ENCODE assay signal across 14 cellular contexts in the genomic region with DNA sequence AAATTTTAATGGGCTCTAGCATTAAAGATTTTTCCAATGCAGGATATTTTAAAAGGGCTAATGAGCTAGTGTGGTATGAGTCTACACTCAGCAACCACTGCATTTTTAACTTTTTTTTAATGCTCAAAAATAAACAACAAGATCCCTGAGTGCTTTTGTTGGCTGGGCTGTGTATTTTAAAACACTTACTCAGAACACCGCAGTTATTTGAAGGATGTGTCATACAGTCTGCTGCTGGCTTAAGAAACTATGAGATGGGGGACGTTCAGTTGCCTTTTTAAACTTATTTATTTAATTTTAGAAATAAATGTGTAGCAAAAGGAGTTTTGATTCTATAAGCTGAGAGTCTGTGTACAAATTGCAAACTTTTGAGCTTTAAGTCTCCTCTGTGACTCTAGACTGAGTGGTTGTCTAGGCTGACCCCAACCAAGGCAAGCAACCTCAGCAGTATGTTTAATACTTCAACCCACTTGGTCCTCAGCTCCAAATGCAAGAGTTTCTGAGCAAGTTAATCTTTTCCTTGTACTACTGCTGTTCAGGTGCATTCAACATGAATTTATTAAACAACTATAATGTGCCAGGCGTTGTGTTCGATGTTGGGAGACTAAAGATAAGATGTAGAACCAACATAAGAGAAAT.
DNase-seq lines count a peak whose midpoint lies in the region; ATAC-seq and TF ChIP-seq lines count a peak whose summit lies in the region.
"Had no signal": no experiment of that assay in that cellular context is flagged by ENCODE, and none has a peak within 500 bp of the region (broad histone marks: within the 10 kb centered on the region; RNA-seq: fewer than 3 reads in every experiment).

No MANE protein-coding gene starts in this region.

- H3K36me3 Mint-ChIP-seq in HFFc6 (ENCODE audit: low read depth) (peaks cover 12% of the 10 kb centered on the region), type B pancreatic cell (no peaks in the 10 kb centered on the region)
- H3K36me3 Mint-ChIP-seq in activated T-helper 17 cell treated with anti-CD3 and anti-CD28 coated beads, Interleukin-2, amount 50 U/mL, for 72 hours (ENCODE audit: low read depth): no peaks in the 10 kb centered on the region
- H3K36me3 Mint-ChIP-seq: activated CD4-positive, alpha-beta memory T cell treated with anti-CD3 and anti-CD28 coated beads for 36 hours; activated naive CD4-positive, alpha-beta T cell treated with anti-CD3 and anti-CD28 coated beads, Interleukin-2, amount 50 U/mL, for 72 hours; T-cell had no signal

- peak; percentile 10 for ATAC-seq in activated T-helper 17 cell treated with anti-CD3 and anti-CD28 coated beads, Interleukin-2, amount 50 U/mL, for 72 hours (replicated peaks)
- ATAC-seq: T-cell had no signal

- H3K27ac Mint-ChIP-seq in HFFc6: peak overlapping the region; percentile 97
- H3K27ac Mint-ChIP-seq in activated T-helper 17 cell treated with anti-CD3 and anti-CD28 coated beads, Interleukin-2, amount 50 U/mL, for 72 hours: no peak overlapping the region
- H3K27ac Mint-ChIP-seq in type B pancreatic cell: peak overlapping the region; percentile 85
- H3K27ac Mint-ChIP-seq: activated CD4-positive, alpha-beta memory T cell treated with anti-CD3 and anti-CD28 coated beads for 36 hours; activated naive CD4-positive, alpha-beta T cell treated with anti-CD3 and anti-CD28 coated beads, Interleukin-2, amount 50 U/mL, for 72 hours; T-cell had no signal

- H3K27me3 Mint-ChIP-seq in HFFc6 (ENCODE audit: insufficient read depth) (no peaks in the 10 kb centered on the region; the same call in 1 of the 2 replicates), type B pancreatic cell (no peaks in the 10 kb centered on the region)
- no peaks in the 10 kb centered on the region for H3K27me3 Mint-ChIP-seq in activated T-helper 17 cell treated with anti-CD3 and anti-CD28 coated beads, Interleukin-2, amount 50 U/mL, for 72 hours

- no peaks in the 10 kb centered on the region for H3K9me3 Mint-ChIP-seq in HFFc6
- no peaks in the 10 kb centered on the region for H3K9me3 Mint-ChIP-seq in activated T-helper 17 cell treated with anti-CD3 and anti-CD28 coated beads, Interleukin-2, amount 50 U/mL, for 72 hours
- peaks cover 4% of the 10 kb centered on the region for H3K9me3 Mint-ChIP-seq in type B pancreatic cell
- H3K9me3 Mint-ChIP-seq: activated CD4-positive, alpha-beta memory T cell treated with anti-CD3 and anti-CD28 coated beads for 36 hours; activated naive CD4-positive, alpha-beta T cell treated with anti-CD3 and anti-CD28 coated beads, Interleukin-2, amount 50 U/mL, for 72 hours; T-cell had no signal

- TF ChIP-seq CTCF in HFFc6 (IDR thresholded peaks at IDR 0.05): no peak
- TF ChIP-seq CTCF in type B pancreatic cell (conservative IDR thresholded peaks at IDR 0.05): no peak

- peak overlapping the region; percentile 28; the same call in 1 of the 2 replicates for H3K4me3 Mint-ChIP-seq in HFFc6
- no peak overlapping the region for H3K4me3 Mint-ChIP-seq in activated T-helper 17 cell treated with anti-CD3 and anti-CD28 coated beads, Interleukin-2, amount 50 U/mL, for 72 hours
- H3K4me3 Mint-ChIP-seq in type B pancreatic cell: no peak overlapping the region
- H3K4me3 Mint-ChIP-seq: activated CD4-positive, alpha-beta memory T cell treated with anti-CD3 and anti-CD28 coated beads for 36 hours; T-cell had no signal

- DNase-seq in HFFc6 (peak; percentile 88), fibroblast of the conjunctiva (ENCODE audit: low read depth) (peak; percentile 80), type B pancreatic cell (ENCODE audit: extremely low spot score, unreplicated experiment) (no peak), NCI-H2227 (lab: John Stamatoyannopoulos, UW; ENCODE audit: unreplicated experiment) (no peak), NCI-H526 (lab: John Stamatoyannopoulos, UW) (no peak), foreskin melanocyte (no peak)
- DNase-seq: activated CD4-positive, alpha-beta memory T cell treated with anti-CD3 and anti-CD28 coated beads for 36 hours; GOT3; NCI-H82; pancreas; substantia nigra; T-cell had no signal

- peaks cover 58% of the 10 kb centered on the region for H3K4me1 Mint-ChIP-seq in HFFc6 (ENCODE audit: low read depth)
- H3K4me1 Mint-ChIP-seq in activated T-helper 17 cell treated with anti-CD3 and anti-CD28 coated beads, Interleukin-2, amount 50 U/mL, for 72 hours: peaks cover 5% of the 10 kb centered on the region
- H3K4me1 Mint-ChIP-seq in type B pancreatic cell (ENCODE audit: unreplicated experiment): no peaks in the 10 kb centered on the region
- H3K4me1 Mint-ChIP-seq: T-cell had no signal

Comparison
In these comparisons a context has a peak if more than half of its experiments do, and no peak if none do; other contexts are left out.
1. DNase-seq: peak in HFFc6 (single experiment) and fibroblast of the conjunctiva (single experiment); none in type B pancreatic cell (single experiment), NCI-H2227 (single experiment), NCI-H526 (0 of 2) and foreskin melanocyte (single experiment).